Comparison of ENCODE assay signal across 32 cellular contexts in the genomic region with DNA sequence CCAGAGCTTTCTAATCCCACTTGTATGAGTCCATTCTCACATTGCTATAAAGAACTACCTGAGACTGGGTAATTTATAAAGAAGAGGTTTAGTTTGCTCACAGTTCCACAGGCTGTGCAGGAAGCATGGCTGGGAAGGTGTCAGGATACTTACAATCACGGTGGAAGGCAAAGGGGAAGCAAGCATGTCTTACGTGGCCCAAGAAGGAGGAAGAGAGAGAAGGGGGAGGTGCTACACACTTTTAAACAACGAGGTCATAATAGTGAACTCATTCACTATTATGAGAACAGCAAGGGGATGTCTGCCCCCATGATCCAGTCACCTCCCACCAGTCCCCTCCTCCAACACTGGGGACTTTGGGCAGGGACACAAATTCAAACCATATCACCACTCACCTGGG.
"Had no signal": no experiment of that assay in that cellular context is flagged by ENCODE, and none has a peak within 500 bp of the region (broad histone marks: within the 10 kb centered on the region; RNA-seq: fewer than 3 reads in every experiment).

No MANE protein-coding gene starts in this region.

- H3K9me3 ChIP-seq: ascending aorta, breast epithelium had no signal

- H3K36me3 Mint-ChIP-seq: activated naive CD4-positive, alpha-beta T cell treated with anti-CD3 and anti-CD28 coated beads, Interleukin-2, amount 10 ng/mL, durations not matched to agents 7 days and 5 days; activated naive CD4-positive, alpha-beta T cell treated with anti-CD3 and anti-CD28 coated beads, Interleukin-2, amount 50 U/mL, for 72 hours; brain; WTC11 had no signal

- H3K27ac ChIP-seq: ascending aorta, breast epithelium, cardiac muscle cell, epithelial cell of prostate, VCaP had no signal

- H3K36me3 ChIP-seq: ascending aorta, breast epithelium, cardiac muscle cell had no signal

- ATAC-seq: activated naive CD4-positive, alpha-beta T cell treated with anti-CD3 and anti-CD28 coated beads, Interleukin-2, amount 50 U/mL, for 72 hours; activated T-cell treated with anti-CD3 and anti-CD28 coated beads, Interleukin-2, amount 50 U/mL, for 72 hours; WTC11 had no signal

- H3K27me3 ChIP-seq: ascending aorta, breast epithelium, cardiac muscle cell had no signal

- H3K4me3 Mint-ChIP-seq: activated CD4-positive, alpha-beta memory T cell treated with anti-CD3 and anti-CD28 coated beads, Interleukin-2, amount 10 ng/mL, durations not matched to agents 7 days and 5 days; activated CD4-positive, alpha-beta T cell treated with anti-CD3 and anti-CD28 coated beads, Interleukin-2, amount 10 ng/mL, durations not matched to agents 7 days and 5 days; activated naive CD4-positive, alpha-beta T cell treated with anti-CD3 and anti-CD28 coated beads, Interleukin-2, amount 10 ng/mL, durations not matched to agents 7 days and 5 days; activated naive CD8-positive, alpha-beta T cell treated with anti-CD3 and anti-CD28 coated beads, Interleukin-2, amount 10 ng/mL, durations not matched to agents 7 days and 5 days; activated T-cell treated with anti-CD3 and anti-CD28 coated beads, Interleukin-2, amount 50 U/mL, for 24 hours; activated T-cell treated with anti-CD3 and anti-CD28 coated beads, Interleukin-2, amount 50 U/mL, for 72 hours; brain; central memory CD8-positive, alpha-beta T cell; WTC11 had no signal

- H3K4me1 Mint-ChIP-seq: activated CD4-positive, alpha-beta memory T cell treated with anti-CD3 and anti-CD28 coated beads, Interleukin-2, amount 10 ng/mL, durations not matched to agents 7 days and 5 days; activated CD4-positive, alpha-beta T cell treated with anti-CD3 and anti-CD28 coated beads, Interleukin-2, amount 10 ng/mL, durations not matched to agents 7 days and 5 days; activated naive CD4-positive, alpha-beta T cell treated with anti-CD3 and anti-CD28 coated beads, Interleukin-2, amount 10 ng/mL, durations not matched to agents 7 days and 5 days; activated naive CD8-positive, alpha-beta T cell treated with anti-CD3 and anti-CD28 coated beads, Interleukin-2, amount 10 ng/mL, durations not matched to agents 7 days and 5 days; brain; central memory CD8-positive, alpha-beta T cell; WTC11 had no signal

- H3K9me3 Mint-ChIP-seq: activated CD4-positive, alpha-beta memory T cell treated with anti-CD3 and anti-CD28 coated beads, Interleukin-2, amount 10 ng/mL, durations not matched to agents 7 days and 5 days; activated CD4-positive, alpha-beta T cell treated with anti-CD3 and anti-CD28 coated beads, Interleukin-2, amount 10 ng/mL, durations not matched to agents 7 days and 5 days; activated naive CD4-positive, alpha-beta T cell treated with anti-CD3 and anti-CD28 coated beads, Interleukin-2, amount 10 ng/mL, durations not matched to agents 7 days and 5 days; activated naive CD4-positive, alpha-beta T cell treated with anti-CD3 and anti-CD28 coated beads, Interleukin-2, amount 50 U/mL, for 72 hours; activated T-cell treated with anti-CD3 and anti-CD28 coated beads, Interleukin-2, amount 50 U/mL, for 24 hours; activated T-cell treated with anti-CD3 and anti-CD28 coated beads, Interleukin-2, amount 50 U/mL, for 72 hours; central memory CD8-positive, alpha-beta T cell; WTC11 had no signal

- H3K4me3 ChIP-seq: ascending aorta, breast epithelium, cardiac muscle cell had no signal

- H3K27ac Mint-ChIP-seq: activated CD4-positive, alpha-beta memory T cell treated with anti-CD3 and anti-CD28 coated beads, Interleukin-2, amount 10 ng/mL, durations not matched to agents 7 days and 5 days; activated CD4-positive, alpha-beta T cell treated with anti-CD3 and anti-CD28 coated beads, Interleukin-2, amount 10 ng/mL, durations not matched to agents 7 days and 5 days; activated naive CD4-positive, alpha-beta T cell treated with anti-CD3 and anti-CD28 coated beads, Interleukin-2, amount 10 ng/mL, durations not matched to agents 7 days and 5 days; activated naive CD4-positive, alpha-beta T cell treated with anti-CD3 and anti-CD28 coated beads, Interleukin-2, amount 50 U/mL, for 72 hours; activated naive CD8-positive, alpha-beta T cell treated with anti-CD3 and anti-CD28 coated beads, Interleukin-2, amount 10 ng/mL, durations not matched to agents 7 days and 5 days; activated T-cell treated with anti-CD3 and anti-CD28 coated beads, Interleukin-2, amount 50 U/mL, for 24 hours; activated T-cell treated with anti-CD3 and anti-CD28 coated beads, Interleukin-2, amount 50 U/mL, for 72 hours; brain; WTC11 had no signal

- DNase-seq: activated CD4-positive, alpha-beta memory T cell treated with anti-CD3 and anti-CD28 coated beads, Interleukin-2, amount 10 ng/mL, durations not matched to agents 7 days and 5 days; activated CD4-positive, alpha-beta T cell treated with anti-CD3 and anti-CD28 coated beads for 1 hour; activated CD4-positive, alpha-beta T cell treated with anti-CD3 and anti-CD28 coated beads for 4 hours; activated CD4-positive, alpha-beta T cell treated with anti-CD3 and anti-CD28 coated beads, Interleukin-2, amount 10 ng/mL, durations not matched to agents 7 days and 5 days; activated CD4-positive, alpha-beta T cell treated with anti-CD3 and anti-CD28 coated beads, Interleukin-2, amount 50 U/mL, for 4 hours; activated CD8-positive, alpha-beta memory T cell treated with anti-CD3 and anti-CD28 coated beads, Interleukin-2, amount 50 U/mL, for 48 hours; activated gamma-delta T cell; activated naive CD4-positive, alpha-beta T cell; activated naive CD4-positive, alpha-beta T cell treated with anti-CD3 and anti-CD28 coated beads, Interleukin-2, amount 10 ng/mL, durations not matched to agents 7 days and 5 days; activated naive CD8-positive, alpha-beta T cell treated with anti-CD3 and anti-CD28 coated beads, Interleukin-2, amount 10 ng/mL, durations not matched to agents 7 days and 5 days; activated T-cell treated with anti-CD3 and anti-CD28 coated beads for 4 hours; activated T-cell treated with anti-CD3 and anti-CD28 coated beads, Interleukin-2, amount 50 U/mL, for 24 hours; activated T-cell treated with anti-CD3 and anti-CD28 coated beads, Interleukin-2, amount 50 U/mL, for 72 hours; cortex of kidney; dermis blood vessel endothelial cell; effector CD8-positive, alpha-beta T cell; foreskin fibroblast; head of caudate nucleus; T-helper 2 cell had no signal

- FAIRE-seq: endometrium, endothelial cell of umbilical vein, frontal cortex, TTC549 had no signal

- H3K4me1 ChIP-seq: breast epithelium had no signal
